ENCODE assay signal across 25 cellular contexts in genomic region chr2:176822060-176822459, GRCh38.
"Had no signal": no experiment of that assay in that cellular context is flagged by ENCODE, and none has a peak within 500 bp of the region (broad histone marks: within the 10 kb centered on the region; RNA-seq: fewer than 3 reads in every experiment).

No MANE protein-coding gene starts in this region.

- H3K4me1 ChIP-seq: colonic mucosa, esophagus muscularis mucosa, esophagus squamous epithelium, foreskin keratinocyte, gastrocnemius medialis, gastroesophageal sphincter, heart left ventricle, heart right ventricle had no signal

- ATAC-seq: effector memory CD8-positive, alpha-beta T cell; esophagus mucosa; gastrocnemius medialis; gastroesophageal sphincter; heart left ventricle; heart right ventricle had no signal

- H3K27ac ChIP-seq: colonic mucosa, coronary artery, dorsolateral prefrontal cortex, epithelial cell of prostate, esophagus muscularis mucosa, esophagus squamous epithelium, foreskin keratinocyte, gastrocnemius medialis, gastroesophageal sphincter, heart left ventricle, heart right ventricle had no signal

- H3K27ac Mint-ChIP-seq: dendritic cell treated with granulocyte-macrophage colony-stimulating factor and Interleukin-4, amounts not matched to agents 40 ng/mL and 50 ng/mL, for 4 days; effector memory CD8-positive, alpha-beta T cell; endodermal cell had no signal

- H3K9me3 ChIP-seq: colonic mucosa, esophagus muscularis mucosa, esophagus squamous epithelium, gastroesophageal sphincter, heart left ventricle, heart right ventricle had no signal

- H3K4me3 Mint-ChIP-seq: dendritic cell treated with granulocyte-macrophage colony-stimulating factor and Interleukin-4, amounts not matched to agents 40 ng/mL and 50 ng/mL, for 4 days; effector memory CD8-positive, alpha-beta T cell; endodermal cell had no signal

- H3K27me3 Mint-ChIP-seq: effector memory CD8-positive, alpha-beta T cell had no signal

- H3K4me3 ChIP-seq: colonic mucosa, coronary artery, dorsolateral prefrontal cortex, esophagus muscularis mucosa, esophagus squamous epithelium, gastrocnemius medialis, gastroesophageal sphincter, heart left ventricle, heart right ventricle had no signal

- H3K27me3 ChIP-seq: foreskin keratinocyte had no signal

- H3K36me3 ChIP-seq: colonic mucosa, esophagus muscularis mucosa, esophagus squamous epithelium, gastrocnemius medialis, gastroesophageal sphincter, heart left ventricle, heart right ventricle had no signal

- DNase-seq: colonic mucosa; cortex of kidney; dermis blood vessel endothelial cell; dorsolateral prefrontal cortex; effector CD4-positive, alpha-beta T cell; effector CD8-positive, alpha-beta T cell; effector memory CD4-positive, alpha-beta T cell; effector memory CD8-positive, alpha-beta T cell; endodermal cell; erythroblast; esophagus squamous epithelium; foreskin fibroblast; foreskin keratinocyte; foreskin melanocyte; gastrocnemius medialis; glutamatergic neuron; head of caudate nucleus; heart left ventricle; heart right ventricle had no signal

- H3K9me3 Mint-ChIP-seq: dendritic cell treated with granulocyte-macrophage colony-stimulating factor and Interleukin-4, amounts not matched to agents 40 ng/mL and 50 ng/mL, for 4 days; effector memory CD8-positive, alpha-beta T cell; endodermal cell had no signal
